ENCODE assay signal across 26 cellular contexts in the genomic region with DNA sequence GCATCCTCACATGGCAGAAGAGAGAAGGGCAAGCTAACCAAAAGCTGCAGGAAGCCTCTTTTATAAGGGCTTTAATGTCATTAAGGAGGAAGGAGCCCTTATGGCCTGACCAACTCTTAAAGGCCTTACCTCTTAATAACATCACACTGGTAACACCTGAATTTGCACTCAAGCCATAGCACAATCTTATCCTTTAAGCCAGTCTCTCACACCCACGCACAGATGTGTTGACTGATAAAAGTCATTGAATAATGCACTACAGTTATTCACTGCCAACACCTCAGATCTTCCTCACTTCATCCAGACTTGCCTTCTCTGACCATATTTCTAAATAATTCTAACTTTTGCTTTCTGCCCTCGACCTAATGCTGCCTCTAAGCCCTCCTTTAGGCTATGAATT.
"Had no signal": no experiment of that assay in that cellular context is flagged by ENCODE, and none has a peak within 500 bp of the region (broad histone marks: within the 10 kb centered on the region; RNA-seq: fewer than 3 reads in every experiment).

No MANE protein-coding gene starts in this region.

- H3K4me3 ChIP-seq: stomach, suprapubic skin, testis, thoracic aorta, thyroid gland, tibial artery, tibial nerve, transverse colon, upper lobe of left lung, upper lobe of right lung, uterus, vagina had no signal

- ATAC-seq: stimulated activated effector memory CD8-positive, alpha-beta T cell treated with anti-CD3 and anti-CD28 coated beads, Interleukin-12 subunit alpha, Interleukin-12 subunit beta, amount 100 ng/mL, for 72 hours; stimulated activated memory B cell treated with anti-CD40 and anti-IgM and Interleukin-4, amounts not matched to agents 10 μg/mL and 1 μg/mL and 100 μg/mL, for 72 hours; stimulated activated naive B cell treated with anti-CD40 and anti-IgM and Interleukin-4, amounts not matched to agents 10 μg/mL and 1 μg/mL and 100 μg/mL, for 72 hours; stimulated activated naive CD8-positive, alpha-beta T cell treated with anti-CD3 and anti-CD28 coated beads, Interleukin-15, amount 100 ng/mL, for 72 hours; stimulated activated naive CD8-positive, alpha-beta T cell treated with anti-CD3 and anti-CD28 coated beads, Interleukin-15, Interleukin-2, amounts not matched to agents 100 U/mL and 50 U/mL, for 24 hours; upper lobe of right lung had no signal

- H3K36me3 ChIP-seq: stomach, suprapubic skin, thoracic aorta, thyroid gland, tibial artery, tibial nerve, transverse colon, upper lobe of left lung, upper lobe of right lung, uterus, vagina had no signal

- DNase-seq: stimulated activated CD4-positive, alpha-beta T cell treated with anti-CD3 and anti-CD28 coated beads, Interleukin-2, amount 100 ng/mL, for 48 hours; stimulated activated CD4-positive, alpha-beta T cell treated with anti-CD3 and anti-CD28 coated beads, Interleukin-4, amount 100 ng/mL, for 1 hour; stimulated activated CD4-positive, alpha-beta T cell treated with anti-CD3 and anti-CD28 coated beads, Interleukin-4, amount 100 ng/mL, for 24 hours; stimulated activated CD4-positive, alpha-beta T cell treated with anti-CD3 and anti-CD28 coated beads, Interleukin-4, amount 100 ng/mL, for 4 hours; stimulated activated CD8-positive, alpha-beta memory T cell treated with anti-CD3 and anti-CD28 coated beads, Interleukin-4, amount 100 ng/mL, for 48 hours; stimulated activated naive B cell treated with anti-CD40 and anti-IgM and Interleukin-4, amounts not matched to agents 10 μg/mL and 1 μg/mL and 100 μg/mL, for 72 hours; stimulated activated naive CD4-positive, alpha-beta T cell; stimulated activated naive CD4-positive, alpha-beta T cell treated with Interleukin-2 at 50 U/mL for 16 hours; stimulated activated naive CD8-positive, alpha-beta T cell treated with anti-CD3 and anti-CD28 coated beads, Interleukin-15, amount 100 ng/mL, for 72 hours; stimulated activated naive CD8-positive, alpha-beta T cell treated with anti-CD3 and anti-CD28 coated beads, Interleukin-15, Interleukin-2, amounts not matched to agents 100 U/mL and 50 U/mL, for 24 hours; stomach; substantia nigra; testis; thyroid gland; tibial artery; transverse colon; trophoblast cell; upper lobe of left lung; upper lobe of right lung; uterus had no signal

- H3K27ac ChIP-seq: stomach, suprapubic skin, testis, thoracic aorta, thyroid gland, tibial artery, tibial nerve, transverse colon, upper lobe of left lung, upper lobe of right lung, uterus, vagina had no signal

- H3K9me3 ChIP-seq: stomach, suprapubic skin, testis, thoracic aorta, thyroid gland, tibial artery, tibial nerve, transverse colon, upper lobe of left lung, upper lobe of right lung, uterus, vagina had no signal

- H3K4me1 ChIP-seq: stomach, suprapubic skin, testis, thyroid gland, tibial artery, tibial nerve, transverse colon, upper lobe of left lung, upper lobe of right lung, uterus, vagina had no signal

- H3K27me3 ChIP-seq: stomach, suprapubic skin, testis, thyroid gland, tibial artery, tibial nerve, transverse colon, upper lobe of left lung, upper lobe of right lung, uterus, vagina had no signal
